Comparison of ENCODE assay signal across 8 cellular contexts in the genomic region with DNA sequence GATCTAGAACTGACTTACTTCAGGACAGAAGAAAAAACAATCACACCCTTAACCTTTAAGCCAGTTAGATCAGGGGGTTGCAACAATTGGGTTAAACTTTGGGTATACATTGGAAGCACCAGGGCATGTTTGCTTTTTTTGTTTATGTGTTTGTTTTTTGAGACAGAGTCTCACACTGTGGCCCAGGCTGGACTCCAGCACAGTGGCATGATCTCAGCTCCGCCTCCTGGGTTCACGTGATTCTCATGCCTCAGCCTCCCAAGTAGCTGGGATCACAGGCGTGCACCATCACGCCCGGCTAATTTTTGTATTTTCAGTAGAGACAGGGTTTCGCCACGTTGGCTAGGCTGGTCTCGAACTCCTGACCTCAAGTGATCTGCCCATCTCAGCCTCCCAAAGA. TPM values are rescaled to one million over a fixed set of nuclear protein-coding genes. Genes with fewer than 3 reads are reported as not detected.
DNase-seq lines count a peak whose midpoint lies in the region; ATAC-seq, FAIRE-seq and TF ChIP-seq lines count a peak whose summit lies in the region.
"Not testable (repeated sequence)": the region's sequence is repeated elsewhere in the genome, so short reads cannot be mapped to it uniquely, and the experiment has no call there.

No MANE protein-coding gene starts in this region.

- H3K4me1 Mint-ChIP-seq in endothelial cell (ENCODE audit: unreplicated experiment); stimulated activated naive CD8-positive, alpha-beta T cell treated with anti-CD3 and anti-CD28 coated beads, Interleukin-15, Interleukin-2, amounts not matched to agents 100 ng/mL and 50 ng/mL, for 24 hours (ENCODE audit: low read depth): not testable (repeated sequence)
- peaks cover 16 to 30% (median 23%) of the 10 kb centered on the region in 3 donors for H3K4me1 Mint-ChIP-seq in naive B cell

- not testable (repeated sequence) for H3K27me3 Mint-ChIP-seq in endothelial cell (ENCODE audit: unreplicated experiment); naive B cell; stimulated activated naive CD8-positive, alpha-beta T cell treated with anti-CD3 and anti-CD28 coated beads, Interleukin-15, Interleukin-2, amounts not matched to agents 100 ng/mL and 50 ng/mL, for 24 hours

- ATAC-seq in Panc1; naive B cell (ENCODE audit: low read depth in 2 of 2): not testable (repeated sequence)
- peak; percentile 21 for ATAC-seq in esophagus mucosa

- not testable (repeated sequence) for FAIRE-seq in keratinocyte (lab: Jason Lieb, UNC)

- POLR2A ChIA-PET in Panc1 (lab: Charles Lee): not testable (repeated sequence)

- H3K9me1 ChIP-seq in keratinocyte (ENCODE audit: control insufficient read depth, extremely low read depth, insufficient read depth, low read length): not testable (repeated sequence)

- TF ChIP-seq CTCF in Panc1 (IDR thresholded peaks at IDR 0.05); endothelial cell (IDR thresholded peaks at IDR 0.05; ENCODE audit: unreplicated experiment); keratinocyte (optimal IDR thresholded peaks at IDR 0.05 in 1 of 3, IDR thresholded peaks at IDR 0.05 in 1 of 3, conservative IDR thresholded peaks at IDR 0.05 in 1 of 3; ENCODE audit: extremely low read depth in 1 of 3, insufficient read depth in 2 of 3, low read length in 3 of 3); liver (IDR thresholded peaks at IDR 0.05; ENCODE audit: low read depth, low read length, missing input control): not testable (repeated sequence)

- not testable (repeated sequence) for TF ChIP-seq RAD21 in liver (IDR thresholded peaks at IDR 0.05)

- not testable (repeated sequence) for H3K9me3 ChIP-seq in GM23248 (ENCODE audit: low read depth); Panc1 (ENCODE audit: control insufficient read depth, insufficient read depth, low read depth, low read length); keratinocyte (ENCODE audit: control insufficient read depth, low read depth, low read length); liver (ENCODE audit: control insufficient read depth in 4 of 4, low read length in 3 of 4)

- WGBS in GM23248 (ENCODE audit: low coverage in 1 of 2, low lambda C conversion rate in 2 of 2, missing lambda C conversion rate in 2 of 2), 2 experiments: 96 to 97% methylated on average over 8 of the region's 8 CpGs
- WGBS in liver: 88% methylated on average over 8 of the region's 8 CpGs

- intact Hi-C loops in Panc1 (cut with micrococcal nuclease; ENCODE audit: unreplicated experiment): not testable (repeated sequence)

- not testable (repeated sequence) for H3K27ac Mint-ChIP-seq in endothelial cell (ENCODE audit: unreplicated experiment)
- H3K27ac Mint-ChIP-seq in naive B cell: peak overlapping the region in 4 of 6 donors; percentile 11 to 84 (median 60)
- peak overlapping the region; percentile 41 for H3K27ac Mint-ChIP-seq in stimulated activated naive CD8-positive, alpha-beta T cell treated with anti-CD3 and anti-CD28 coated beads, Interleukin-15, Interleukin-2, amounts not matched to agents 100 ng/mL and 50 ng/mL, for 24 hours

- not testable (repeated sequence) for H3K36me3 ChIP-seq in GM23248 (ENCODE audit: low read depth); Panc1 (ENCODE audit: control insufficient read depth, insufficient read depth, low read length); keratinocyte (ENCODE audit: control insufficient read depth in 2 of 2, extremely low read depth in 1 of 2, insufficient read depth in 2 of 2, low read length in 2 of 2)
- H3K36me3 ChIP-seq in liver (ENCODE audit: control insufficient read depth in 4 of 4, insufficient read depth in 3 of 4, low read depth in 1 of 4, low read length in 3 of 4): peaks cover 3 to 16% (median 12%) of the 10 kb centered on the region in 4 donors

- not testable (repeated sequence) for H3F3A ChIP-seq in GM23248 (ENCODE audit: insufficient read depth)

- not testable (repeated sequence) for H2AFZ ChIP-seq in GM23248
- peak overlapping the region; percentile 18 for H2AFZ ChIP-seq in keratinocyte (ENCODE audit: control insufficient read depth, low read length)

- not testable (repeated sequence) for H3K4me3 ChIP-seq in GM23248; Panc1 (ENCODE audit: low read depth in 2 of 2, low read length in 2 of 2); keratinocyte (ENCODE audit: control insufficient read depth in 2 of 3, extremely low read depth in 1 of 3, insufficient read depth in 2 of 3, low read depth in 1 of 3, low read length in 3 of 3); liver (ENCODE audit: low read depth in 1 of 3, low read length in 3 of 3)

- H3K27me3 ChIP-seq in GM23248 (replicated peaks; ENCODE audit: insufficient read depth); Panc1 (ENCODE audit: control insufficient read depth, insufficient read depth, low read length); keratinocyte (ENCODE audit: control insufficient read depth, extremely low read depth, insufficient read depth, low read length); liver (ENCODE audit: control insufficient read depth in 4 of 4, insufficient read depth in 4 of 4, low read length in 3 of 4): not testable (repeated sequence)

- H3K36me3 Mint-ChIP-seq in endothelial cell (ENCODE audit: low read depth, unreplicated experiment) (peaks cover 22% of the 10 kb centered on the region), naive B cell (peaks cover 25% of the 10 kb centered on the region in 2 donors)
- peaks cover 35% of the 10 kb centered on the region for H3K36me3 Mint-ChIP-seq in stimulated activated naive CD8-positive, alpha-beta T cell treated with anti-CD3 and anti-CD28 coated beads, Interleukin-15, Interleukin-2, amounts not matched to agents 100 ng/mL and 50 ng/mL, for 24 hours (ENCODE audit: low read depth)

- not testable (repeated sequence) for H4K20me1 ChIP-seq in GM23248 (ENCODE audit: insufficient read depth); keratinocyte (ENCODE audit: control insufficient read depth, extremely low read depth, insufficient read depth, low read length)

- in situ Hi-C loops in GM23248 (cut with MboI); Panc1 (cut with HindIII; ENCODE audit: low pct_unique_long_range_greater_than_20kb, low sequenced_read_pairs): not testable (repeated sequence)

- dilution Hi-C loops in keratinocyte (cut with MboI; ENCODE audit: extremely low pct_ligation_motif_present, low sequenced_read_pairs): not testable (repeated sequence)

- TSS peak; percentile 29 for BruUV-seq in Panc1 (replicated peaks; lab: Mats Ljungman, UMichigan)

- H3K9me2 ChIP-seq in GM23248 (ENCODE audit: insufficient read depth): not testable (repeated sequence)

- DNase-seq in GM23248; Panc1 (ENCODE audit: low read depth, low spot score); endothelial cell (ENCODE audit: low spot score); keratinocyte (ENCODE audit: low read depth, low spot score); naive B cell: not testable (repeated sequence)

- H3K4me2 ChIP-seq in GM23248 (ENCODE audit: unreplicated experiment); keratinocyte (ENCODE audit: control insufficient read depth, extremely low read depth, insufficient read depth, low read depth, low read length): not testable (repeated sequence)

- peak overlapping the region; percentile 73 for H3K4me3 Mint-ChIP-seq in endothelial cell (ENCODE audit: unreplicated experiment)
- H3K4me3 Mint-ChIP-seq in naive B cell; stimulated activated naive CD8-positive, alpha-beta T cell treated with anti-CD3 and anti-CD28 coated beads, Interleukin-15, Interleukin-2, amounts not matched to agents 100 ng/mL and 50 ng/mL, for 24 hours: not testable (repeated sequence)

- H3K79me2 ChIP-seq in GM23248 (ENCODE audit: insufficient read depth); keratinocyte (ENCODE audit: control insufficient read depth, insufficient read depth, low read length): not testable (repeated sequence)

- CTCF ChIA-PET in Panc1 (lab: Charles Lee): not testable (repeated sequence)

- H3K4me1 ChIP-seq in GM23248 (ENCODE audit: insufficient read depth); Panc1 (ENCODE audit: control insufficient read depth, insufficient read depth, low read length); liver (ENCODE audit: control insufficient read depth in 4 of 4, insufficient read depth in 4 of 4, low read length in 3 of 4): not testable (repeated sequence)
- H3K4me1 ChIP-seq in keratinocyte (ENCODE audit: control insufficient read depth, extremely low read depth, insufficient read depth, low read length): peaks cover 11% of the 10 kb centered on the region

- not testable (repeated sequence) for H3K9ac ChIP-seq in GM23248; keratinocyte (ENCODE audit: control insufficient read depth, extremely low read depth, insufficient read depth, low read length); liver (ENCODE audit: low read depth in 1 of 2, low read length in 2 of 2)

- H3K27ac ChIP-seq in GM23248 (peak overlapping the region; percentile 5; the same call in 1 of the 2 replicates), keratinocyte (ENCODE audit: control insufficient read depth, insufficient read depth, low read length) (peak overlapping the region; percentile 54)
- not testable (repeated sequence) for H3K27ac ChIP-seq in Panc1 (ENCODE audit: low read length); liver (ENCODE audit: low read depth in 1 of 2, low read length in 2 of 2)

- not testable (repeated sequence) for H3K9me3 Mint-ChIP-seq in endothelial cell (ENCODE audit: unreplicated experiment); naive B cell; stimulated activated naive CD8-positive, alpha-beta T cell treated with anti-CD3 and anti-CD28 coated beads, Interleukin-15, Interleukin-2, amounts not matched to agents 100 ng/mL and 50 ng/mL, for 24 hours

RNA-seq across cellular contexts. Expression of gene TMEM19, which starts 16.3 kb away (rescaled TPM):
- 25.8 and 40.5 TPM in 2 replicates for total RNA-seq in GM23248 (2014; rRNA removed; shearing (Covaris generic))
- polyA plus RNA-seq in GM23248 (2016; fragmentation: Nextera tagmentation; extraction: Ambion mirVana): 16.0 and 18.2 TPM in 2 replicates
- 72.8 TPM for total RNA-seq in Panc1 (2021; ENCODE audit: unreplicated experiment)
- polyA plus RNA-seq in Panc1 (2012; ENCODE audit: insufficient read length): 39.6 TPM
- total RNA-seq in endothelial cell (ENCODE audit: unreplicated experiment): 22.0 TPM
- 51.2 TPM for total RNA-seq in esophagus mucosa
- 25.4 to 38.8 TPM (median 36.5 TPM) in 3 replicates for polyA plus RNA-seq in keratinocyte
- polyA plus RNA-seq in keratinocyte (2011; ENCODE audit: low read depth): 3.1 TPM
- polyA plus RNA-seq in keratinocyte (2011; cell fraction: cytosol; rRNA removed): 11.2 and 18.7 TPM in 2 replicates
- 28.0 and 35.1 TPM in 2 replicates for polyA plus RNA-seq in keratinocyte (2011; cell fraction: nucleus; rRNA removed)
- 7.9 and 15.2 TPM in 2 replicates for polyA plus RNA-seq in keratinocyte (2012; ENCODE audit: low replicate concordance)
- polyA minus RNA-seq in keratinocyte: 8.4 to 60.1 TPM (median 58.2 TPM) in 3 replicates
- polyA minus RNA-seq in keratinocyte (2011; cell fraction: cytosol; rRNA and poly(A)+ RNA removed): 24.4 TPM
- polyA minus RNA-seq in keratinocyte (2011; cell fraction: nucleus; rRNA and poly(A)+ RNA removed): 39.6 and 66.4 TPM in 2 replicates
- 10 to 100 TPM; 12.2 to 30.0 TPM for total RNA-seq in liver
- polyA plus RNA-seq in liver: 10 to 100 TPM in 1 of 2 donors, 1 to 10 TPM in 1; 9.5 to 10.7 TPM
- 100 to 1,000 TPM; 166 to 231 (median 193) TPM for polyA plus RNA-seq in naive B cell (ENCODE audit: low read depth in 6 of 6)

RNA-seq across cellular contexts. Expression of gene THAP2, which starts 38.1 kb away (rescaled TPM):
- total RNA-seq in GM23248 (2014; rRNA removed; shearing (Covaris generic)): 8.0 and 10.3 TPM in 2 replicates
- polyA plus RNA-seq in GM23248 (2016; fragmentation: Nextera tagmentation; extraction: Ambion mirVana) (5.0 and 7.0 TPM in 2 replicates), keratinocyte (1.2 to 4.4 TPM (median 2.7 TPM) in 3 replicates), liver (1 to 10 TPM in 1 of 2 donors, under 1 TPM in 1; 0.82 to 2.5 TPM), naive B cell (ENCODE audit: low read depth in 6 of 6) (10 to 100 TPM in 5 of 6 donors, 1 to 10 TPM in 1; 6.0 to 17.7 (median 12.2) TPM)
- total RNA-seq in Panc1 (2021; ENCODE audit: unreplicated experiment) (3.7 TPM), endothelial cell (ENCODE audit: unreplicated experiment) (4.2 TPM), esophagus mucosa (4.8 TPM), liver (1 to 10 TPM; 1.5 TPM)
- 2.4 TPM for polyA plus RNA-seq in Panc1 (2012; ENCODE audit: insufficient read length)
- polyA plus RNA-seq in keratinocyte (2011; ENCODE audit: low read depth): 16.3 TPM
- 1.2 and 4.6 TPM in 2 replicates for polyA plus RNA-seq in keratinocyte (2011; cell fraction: cytosol; rRNA removed)
- polyA plus RNA-seq in keratinocyte (2011; cell fraction: nucleus; rRNA removed): 6.7 and 10.0 TPM in 2 replicates
- 1.7 and 5.7 TPM in 2 replicates for polyA plus RNA-seq in keratinocyte (2012; ENCODE audit: low replicate concordance)
- polyA minus RNA-seq in keratinocyte: 0.69 to 1.9 TPM in 2 of 3 replicates, not detected in the other
- 0.58 TPM for polyA minus RNA-seq in keratinocyte (2011; cell fraction: cytosol; rRNA and poly(A)+ RNA removed)
- polyA minus RNA-seq in keratinocyte (2011; cell fraction: nucleus; rRNA and poly(A)+ RNA removed): 1.8 and 4.7 TPM in 2 replicates

RNA-seq across cellular contexts. Expression of gene ZFC3H1, which starts 38.5 kb away (rescaled TPM):
- total RNA-seq in GM23248 (2014; rRNA removed; shearing (Covaris generic)): 13.4 and 15.1 TPM in 2 replicates
- 25.4 and 27.0 TPM in 2 replicates for polyA plus RNA-seq in GM23248 (2016; fragmentation: Nextera tagmentation; extraction: Ambion mirVana)
- 38.2 TPM for total RNA-seq in Panc1 (2021; ENCODE audit: unreplicated experiment)
- 15.0 TPM for polyA plus RNA-seq in Panc1 (2012; ENCODE audit: insufficient read length)
- 42.8 TPM for total RNA-seq in endothelial cell (ENCODE audit: unreplicated experiment)
- 29.0 TPM for total RNA-seq in esophagus mucosa
- 20.3 to 56.3 TPM (median 39.3 TPM) in 3 replicates for polyA plus RNA-seq in keratinocyte
- 30.1 TPM for polyA plus RNA-seq in keratinocyte (2011; ENCODE audit: low read depth)
- polyA plus RNA-seq in keratinocyte (2011; cell fraction: cytosol; rRNA removed): 10.1 and 25.5 TPM in 2 replicates
- polyA plus RNA-seq in keratinocyte (2011; cell fraction: nucleus; rRNA removed): 131 and 172 TPM in 2 replicates
- polyA plus RNA-seq in keratinocyte (2012; ENCODE audit: low replicate concordance): 13.5 and 26.3 TPM in 2 replicates
- polyA minus RNA-seq in keratinocyte: 8.0 to 53.2 TPM (median 23.8 TPM) in 3 replicates
- polyA minus RNA-seq in keratinocyte (2011; cell fraction: cytosol; rRNA and poly(A)+ RNA removed): 8.2 TPM
- polyA minus RNA-seq in keratinocyte (2011; cell fraction: nucleus; rRNA and poly(A)+ RNA removed): 52.9 and 98.6 TPM in 2 replicates
- total RNA-seq in liver: 10 to 100 TPM; 10.6 to 32.3 TPM
- 1 to 10 TPM; 3.4 to 6.6 TPM for polyA plus RNA-seq in liver
- polyA plus RNA-seq in naive B cell (ENCODE audit: low read depth in 6 of 6): 10 to 100 TPM; 22.9 to 46.9 (median 38.3) TPM

RNA-seq across cellular contexts. Expression of gene RAB21, which starts 52.5 kb away (rescaled TPM):
- 26.6 and 48.1 TPM in 2 replicates for total RNA-seq in GM23248 (2014; rRNA removed; shearing (Covaris generic))
- polyA plus RNA-seq in GM23248 (2016; fragmentation: Nextera tagmentation; extraction: Ambion mirVana) (38.8 and 42.8 TPM in 2 replicates), keratinocyte (11.7 to 21.9 TPM (median 19.5 TPM) in 3 replicates), liver (10 to 100 TPM in 1 of 2 donors, 1 to 10 TPM in 1; 5.5 to 13.4 TPM), naive B cell (ENCODE audit: low read depth in 6 of 6) (10 to 100 TPM; 33.1 to 61.4 (median 37.1) TPM)
- total RNA-seq in Panc1 (2021; ENCODE audit: unreplicated experiment) (57.2 TPM), endothelial cell (ENCODE audit: unreplicated experiment) (53.7 TPM), esophagus mucosa (60.7 TPM), liver (10 to 100 TPM in 1 of 2 donors, 1 to 10 TPM in 1; 6.5 to 15.0 TPM)
- polyA plus RNA-seq in Panc1 (2012; ENCODE audit: insufficient read length): 18.1 TPM
- polyA plus RNA-seq in keratinocyte (2011; ENCODE audit: low read depth): 390 TPM
- polyA plus RNA-seq in keratinocyte (2011; cell fraction: cytosol; rRNA removed): 17.5 and 31.8 TPM in 2 replicates
- polyA plus RNA-seq in keratinocyte (2011; cell fraction: nucleus; rRNA removed): 16.1 and 23.6 TPM in 2 replicates
- polyA plus RNA-seq in keratinocyte (2012; ENCODE audit: low replicate concordance): 42.1 and 77.3 TPM in 2 replicates
- 2.8 to 16.8 TPM (median 7.3 TPM) in 3 replicates for polyA minus RNA-seq in keratinocyte
- polyA minus RNA-seq in keratinocyte (2011; cell fraction: cytosol; rRNA and poly(A)+ RNA removed): 9.6 TPM
- 2.7 and 7.8 TPM in 2 replicates for polyA minus RNA-seq in keratinocyte (2011; cell fraction: nucleus; rRNA and poly(A)+ RNA removed)
